In the genomic region with DNA sequence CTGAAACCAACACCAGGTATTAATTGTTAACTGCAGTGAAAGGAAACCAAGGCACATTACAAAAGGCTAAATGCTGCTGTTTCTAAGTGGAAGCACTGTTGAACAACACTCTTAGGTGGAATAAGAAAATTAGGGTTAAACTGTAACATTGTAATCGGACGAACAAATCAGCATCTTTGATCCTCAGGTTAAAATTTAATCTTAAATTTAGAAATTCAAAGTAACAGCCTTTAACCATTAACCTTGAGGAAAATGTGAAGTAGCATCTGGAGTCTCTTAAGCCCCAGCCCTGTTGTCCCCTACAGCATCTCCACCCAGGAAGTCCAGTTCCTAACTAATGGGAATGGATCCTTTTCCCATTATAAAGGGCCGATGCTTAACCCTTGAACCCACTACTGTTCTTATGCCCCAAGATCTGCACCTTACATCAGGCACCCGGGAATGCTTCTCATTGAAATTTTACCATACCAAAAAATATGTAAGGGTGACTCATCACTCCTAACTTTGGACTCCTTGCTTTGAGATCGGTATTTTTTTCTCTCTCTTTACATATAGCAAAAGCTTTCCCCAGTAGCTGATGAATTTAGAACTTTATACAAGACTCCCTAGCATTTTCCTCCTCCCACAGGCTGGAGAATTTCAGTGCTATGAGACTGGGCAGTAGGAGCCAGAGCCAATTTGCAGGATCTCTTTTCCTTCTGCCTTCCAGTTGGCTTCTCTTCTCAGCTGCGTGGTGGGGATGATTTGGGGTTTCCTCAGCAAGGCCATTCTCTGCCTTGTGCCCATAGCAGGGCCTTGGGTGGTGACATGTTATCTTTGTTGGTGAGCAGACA, we compare ENCODE assay signal across 1 cellular context.
TF ChIP-seq lines count a peak whose summit lies in the region.

No MANE protein-coding gene starts in this region.

TF ChIP-seq in HepG2, 621 proteins besides CTCF, POLR2A, EP300 and RAD21 (continued from another document and continues in another):
- TF ChIP-seq ZNF776 (CRISPR knock-in tag; IDR thresholded peaks at IDR 0.05) (no peak), KDM5A (IDR thresholded peaks at IDR 0.05; ENCODE audit: borderline replicate concordance, low read length) (no peak), POLR2AphosphoS2 (IDR thresholded peaks at IDR 0.05; ENCODE audit: low read depth, low read length) (no peak), NCOR1 (IDR thresholded peaks at IDR 0.05; ENCODE audit: borderline replicate concordance, low read length) (0 out of 2 replicates have a peak, but pooled peaks have one; percentile 26), PBX3 (CRISPR knock-in tag; IDR thresholded peaks at IDR 0.05; ENCODE audit: borderline replicate concordance) (no peak), ZNF746 (CRISPR knock-in tag; IDR thresholded peaks at IDR 0.05) (no peak), KMT2B (CRISPR knock-in tag; IDR thresholded peaks at IDR 0.05) (no peak), NR2C2 (CRISPR knock-in tag; IDR thresholded peaks at IDR 0.05; ENCODE audit: borderline replicate concordance) (peak; percentile 50; the same call in 1 of the 2 replicates), NFE2L2 (IDR thresholded peaks at IDR 0.05; ENCODE audit: low read length) (peak; percentile 30; the same call in 1 of the 2 replicates), ZNF570 (CRISPR knock-in tag; IDR thresholded peaks at IDR 0.05; ENCODE audit: borderline replicate concordance) (no peak), HHEX (CRISPR knock-in tag; IDR thresholded peaks at IDR 0.05) (no peak), ZNF589 (CRISPR knock-in tag; conservative IDR thresholded peaks at IDR 0.05) (no peak), ZNF280B (CRISPR knock-in tag; IDR thresholded peaks at IDR 0.05; ENCODE audit: borderline replicate concordance) (no peak), ZFP37 (CRISPR knock-in tag; IDR thresholded peaks at IDR 0.05; ENCODE audit: borderline replicate concordance) (no peak), ATF6 (CRISPR knock-in tag; conservative IDR thresholded peaks at IDR 0.05) (no peak), YEATS2 (CRISPR knock-in tag; IDR thresholded peaks at IDR 0.05; ENCODE audit: borderline replicate concordance) (no peak), PRMT3 (CRISPR knock-in tag; IDR thresholded peaks at IDR 0.05; ENCODE audit: borderline replicate concordance, low read depth) (no peak), ZNF841 (CRISPR knock-in tag; IDR thresholded peaks at IDR 0.05; ENCODE audit: borderline replicate concordance) (no peak), CCAR2 (optimal IDR thresholded peaks at IDR 0.05; ENCODE audit: low read depth, low read length) (no peak), RFXANK (CRISPR knock-in tag; IDR thresholded peaks at IDR 0.05) (no peak), GTF2F1 (IDR thresholded peaks at IDR 0.05; ENCODE audit: low read length) (no peak), ZNF276 (CRISPR knock-in tag; IDR thresholded peaks at IDR 0.05; ENCODE audit: low read depth) (no peak), SIN3B (IDR thresholded peaks at IDR 0.05; ENCODE audit: low read length) (no peak), SNRNP70 (IDR thresholded peaks at IDR 0.05; ENCODE audit: low read depth, low read length) (no peak), ZNF615 (CRISPR knock-in tag; IDR thresholded peaks at IDR 0.05; ENCODE audit: borderline replicate concordance) (no peak), ZNF17 (CRISPR knock-in tag; IDR thresholded peaks at IDR 0.05) (no peak), ZNF121 (CRISPR knock-in tag; IDR thresholded peaks at IDR 0.05) (no peak), TCF7L2 (IDR thresholded peaks at IDR 0.05; ENCODE audit: low read depth, low read length) (peak; percentile 78; the same call in 1 of the 2 replicates), FOXP1 (IDR thresholded peaks at IDR 0.05) (no peak), FOXP1 (CRISPR knock-in tag; IDR thresholded peaks at IDR 0.05) (peak; percentile 49; the same call in 1 of the 2 replicates), NPAS2 (CRISPR knock-in tag; IDR thresholded peaks at IDR 0.05; ENCODE audit: borderline replicate concordance) (no peak), NFIB (CRISPR knock-in tag; IDR thresholded peaks at IDR 0.05; ENCODE audit: borderline replicate concordance) (no peak), NKX3-1 (CRISPR knock-in tag; IDR thresholded peaks at IDR 0.05) (0 out of 2 replicates have a peak, but pooled peaks have one; percentile 48), SOX5 (CRISPR knock-in tag; IDR thresholded peaks at IDR 0.05; ENCODE audit: borderline replicate concordance) (peak; percentile 72), NFKBIZ (CRISPR knock-in tag; IDR thresholded peaks at IDR 0.05) (no peak), ZBTB20 (CRISPR knock-in tag; IDR thresholded peaks at IDR 0.05; ENCODE audit: borderline replicate concordance, low read depth) (no peak), PPARG (CRISPR knock-in tag; conservative IDR thresholded peaks at IDR 0.05) (peak; percentile 35; the same call in 1 of the 2 replicates), ZNF552 (CRISPR knock-in tag; IDR thresholded peaks at IDR 0.05; ENCODE audit: borderline replicate concordance) (no peak)
- TF ChIP-seq, protein P1, sequence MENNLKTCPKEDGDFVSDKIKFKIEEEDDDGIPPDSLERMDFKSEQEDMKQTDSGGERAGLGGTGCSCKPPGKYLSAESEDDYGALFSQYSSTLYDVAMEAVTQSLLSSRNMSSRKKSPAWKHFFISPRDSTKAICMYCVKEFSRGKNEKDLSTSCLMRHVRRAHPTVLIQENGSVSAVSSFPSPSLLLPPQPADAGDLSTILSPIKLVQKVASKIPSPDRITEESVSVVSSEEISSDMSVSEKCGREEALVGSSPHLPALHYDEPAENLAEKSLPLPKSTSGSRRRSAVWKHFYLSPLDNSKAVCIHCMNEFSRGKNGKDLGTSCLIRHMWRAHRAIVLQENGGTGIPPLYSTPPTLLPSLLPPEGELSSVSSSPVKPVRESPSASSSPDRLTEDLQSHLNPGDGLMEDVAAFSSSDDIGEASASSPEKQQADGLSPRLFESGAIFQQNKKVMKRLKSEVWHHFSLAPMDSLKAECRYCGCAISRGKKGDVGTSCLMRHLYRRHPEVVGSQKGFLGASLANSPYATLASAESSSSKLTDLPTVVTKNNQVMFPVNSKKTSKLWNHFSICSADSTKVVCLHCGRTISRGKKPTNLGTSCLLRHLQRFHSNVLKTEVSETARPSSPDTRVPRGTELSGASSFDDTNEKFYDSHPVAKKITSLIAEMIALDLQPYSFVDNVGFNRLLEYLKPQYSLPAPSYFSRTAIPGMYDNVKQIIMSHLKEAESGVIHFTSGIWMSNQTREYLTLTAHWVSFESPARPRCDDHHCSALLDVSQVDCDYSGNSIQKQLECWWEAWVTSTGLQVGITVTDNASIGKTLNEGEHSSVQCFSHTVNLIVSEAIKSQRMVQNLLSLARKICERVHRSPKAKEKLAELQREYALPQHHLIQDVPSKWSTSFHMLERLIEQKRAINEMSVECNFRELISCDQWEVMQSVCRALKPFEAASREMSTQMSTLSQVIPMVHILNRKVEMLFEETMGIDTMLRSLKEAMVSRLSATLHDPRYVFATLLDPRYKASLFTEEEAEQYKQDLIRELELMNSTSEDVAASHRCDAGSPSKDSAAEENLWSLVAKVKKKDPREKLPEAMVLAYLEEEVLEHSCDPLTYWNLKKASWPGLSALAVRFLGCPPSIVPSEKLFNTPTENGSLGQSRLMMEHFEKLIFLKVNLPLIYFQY (CRISPR knock-in tag; IDR thresholded peaks at IDR 0.05; ENCODE audit: borderline replicate concordance) = no peak
- TF ChIP-seq, protein P2, sequence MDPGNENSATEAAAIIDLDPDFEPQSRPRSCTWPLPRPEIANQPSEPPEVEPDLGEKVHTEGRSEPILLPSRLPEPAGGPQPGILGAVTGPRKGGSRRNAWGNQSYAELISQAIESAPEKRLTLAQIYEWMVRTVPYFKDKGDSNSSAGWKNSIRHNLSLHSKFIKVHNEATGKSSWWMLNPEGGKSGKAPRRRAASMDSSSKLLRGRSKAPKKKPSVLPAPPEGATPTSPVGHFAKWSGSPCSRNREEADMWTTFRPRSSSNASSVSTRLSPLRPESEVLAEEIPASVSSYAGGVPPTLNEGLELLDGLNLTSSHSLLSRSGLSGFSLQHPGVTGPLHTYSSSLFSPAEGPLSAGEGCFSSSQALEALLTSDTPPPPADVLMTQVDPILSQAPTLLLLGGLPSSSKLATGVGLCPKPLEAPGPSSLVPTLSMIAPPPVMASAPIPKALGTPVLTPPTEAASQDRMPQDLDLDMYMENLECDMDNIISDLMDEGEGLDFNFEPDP (CRISPR knock-in tag; conservative IDR thresholded peaks at IDR 0.05) = no peak
- TF ChIP-seq, protein P3, sequence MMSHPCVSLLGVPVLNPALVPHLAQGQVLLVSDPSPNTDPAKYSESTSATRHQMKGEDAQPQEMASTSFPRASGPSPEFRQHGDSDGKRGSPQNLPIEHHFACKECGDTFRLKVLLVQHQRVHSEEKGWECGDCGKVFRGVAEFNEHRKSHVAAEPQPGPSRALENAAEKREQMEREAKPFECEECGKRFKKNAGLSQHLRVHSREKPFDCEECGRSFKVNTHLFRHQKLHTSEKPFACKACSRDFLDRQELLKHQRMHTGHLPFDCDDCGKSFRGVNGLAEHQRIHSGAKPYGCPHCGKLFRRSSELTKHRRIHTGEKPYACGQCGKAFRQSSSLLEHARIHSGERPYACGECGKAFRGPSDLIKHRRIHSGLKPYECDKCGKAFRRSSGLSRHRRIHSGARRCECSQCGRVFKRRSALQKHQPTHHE (CRISPR knock-in tag; IDR thresholded peaks at IDR 0.05; ENCODE audit: borderline replicate concordance) = no peak
- TF ChIP-seq, protein P4, sequence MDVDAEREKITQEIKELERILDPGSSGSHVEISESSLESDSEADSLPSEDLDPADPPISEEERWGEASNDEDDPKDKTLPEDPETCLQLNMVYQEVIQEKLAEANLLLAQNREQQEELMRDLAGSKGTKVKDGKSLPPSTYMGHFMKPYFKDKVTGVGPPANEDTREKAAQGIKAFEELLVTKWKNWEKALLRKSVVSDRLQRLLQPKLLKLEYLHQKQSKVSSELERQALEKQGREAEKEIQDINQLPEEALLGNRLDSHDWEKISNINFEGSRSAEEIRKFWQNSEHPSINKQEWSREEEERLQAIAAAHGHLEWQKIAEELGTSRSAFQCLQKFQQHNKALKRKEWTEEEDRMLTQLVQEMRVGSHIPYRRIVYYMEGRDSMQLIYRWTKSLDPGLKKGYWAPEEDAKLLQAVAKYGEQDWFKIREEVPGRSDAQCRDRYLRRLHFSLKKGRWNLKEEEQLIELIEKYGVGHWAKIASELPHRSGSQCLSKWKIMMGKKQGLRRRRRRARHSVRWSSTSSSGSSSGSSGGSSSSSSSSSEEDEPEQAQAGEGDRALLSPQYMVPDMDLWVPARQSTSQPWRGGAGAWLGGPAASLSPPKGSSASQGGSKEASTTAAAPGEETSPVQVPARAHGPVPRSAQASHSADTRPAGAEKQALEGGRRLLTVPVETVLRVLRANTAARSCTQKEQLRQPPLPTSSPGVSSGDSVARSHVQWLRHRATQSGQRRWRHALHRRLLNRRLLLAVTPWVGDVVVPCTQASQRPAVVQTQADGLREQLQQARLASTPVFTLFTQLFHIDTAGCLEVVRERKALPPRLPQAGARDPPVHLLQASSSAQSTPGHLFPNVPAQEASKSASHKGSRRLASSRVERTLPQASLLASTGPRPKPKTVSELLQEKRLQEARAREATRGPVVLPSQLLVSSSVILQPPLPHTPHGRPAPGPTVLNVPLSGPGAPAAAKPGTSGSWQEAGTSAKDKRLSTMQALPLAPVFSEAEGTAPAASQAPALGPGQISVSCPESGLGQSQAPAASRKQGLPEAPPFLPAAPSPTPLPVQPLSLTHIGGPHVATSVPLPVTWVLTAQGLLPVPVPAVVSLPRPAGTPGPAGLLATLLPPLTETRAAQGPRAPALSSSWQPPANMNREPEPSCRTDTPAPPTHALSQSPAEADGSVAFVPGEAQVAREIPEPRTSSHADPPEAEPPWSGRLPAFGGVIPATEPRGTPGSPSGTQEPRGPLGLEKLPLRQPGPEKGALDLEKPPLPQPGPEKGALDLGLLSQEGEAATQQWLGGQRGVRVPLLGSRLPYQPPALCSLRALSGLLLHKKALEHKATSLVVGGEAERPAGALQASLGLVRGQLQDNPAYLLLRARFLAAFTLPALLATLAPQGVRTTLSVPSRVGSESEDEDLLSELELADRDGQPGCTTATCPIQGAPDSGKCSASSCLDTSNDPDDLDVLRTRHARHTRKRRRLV (CRISPR knock-in tag; IDR thresholded peaks at IDR 0.05) = no peak
